Comparison of ENCODE assay signal across 26 cellular contexts in genomic region chr9:130288926-130289705, GRCh38. TPM values are rescaled to one million over a fixed set of nuclear protein-coding genes. Genes with fewer than 3 reads are reported as not detected.
DNase-seq lines count a peak whose midpoint lies in the region; ATAC-seq, FAIRE-seq and TF ChIP-seq lines count a peak whose summit lies in the region.
"Had no signal": no experiment of that assay in that cellular context is flagged by ENCODE, and none has a peak within 500 bp of the region (broad histone marks: within the 10 kb centered on the region; RNA-seq: fewer than 3 reads in every experiment).

No MANE protein-coding gene starts in this region.

- in situ Hi-C loops in GM23248 (cut with MboI) = no loop called here

- CTCF ChIA-PET in H1 (lab: Charles Lee; ENCODE audit: partially characterized antibody) = interaction anchor here (0.6 to 3.6 kb wide), 15 partner anchors 8 to 835 kb away, joined by 3 to 14 read pairs (median 3); no protein-coding TSS in a partner anchor

- peak; percentile 30 for DNase-seq in left ventricle myocardium superior
- no peak for DNase-seq in right cardiac atrium
- no peak for DNase-seq in H1 (ENCODE audit: low read depth in 1 of 2, low spot score in 2 of 2)
- DNase-seq in neural progenitor cell (ENCODE audit: low spot score) = no peak
- no peak for DNase-seq in vagina (ENCODE audit: extremely low spot score in 2 of 2)
- DNase-seq in GM23248 = no peak
- DNase-seq in NCI-H2171 (lab: John Stamatoyannopoulos, UW) = no peak
- DNase-seq in NCI-H345 treated with DMSO at 0.1 percent for 48 hours (lab: John Stamatoyannopoulos, UW; ENCODE audit: unreplicated experiment) = no peak
- DNase-seq: activated CD4-positive, alpha-beta T cell treated with anti-CD3 and anti-CD28 coated beads, Interleukin-2, amount 10 ng/mL, durations not matched to agents 24 days and 14 days; aorta; glutamatergic neuron; HFFc6; left lung; natural killer cell; NCI-H1048; NCI-H187 treated with DMSO at 0.1 percent for 48 hours; stimulated activated CD4-positive, alpha-beta T cell treated with anti-CD3 and anti-CD28 coated beads, Interleukin-12 subunit alpha, Interleukin-12 subunit beta, amount 100 ng/mL, for 4 hours; stimulated activated CD4-positive, alpha-beta T cell treated with anti-CD3 and anti-CD28 coated beads, Interleukin-4, amount 100 ng/mL, for 4 hours; stimulated activated naive CD4-positive, alpha-beta T cell; T-helper 17 cell; testis had no signal

- H2BK15ac ChIP-seq in H1 (ENCODE audit: low read length) = no peak overlapping the region

- H3K79me2 ChIP-seq in H1 (ENCODE audit: control insufficient read depth in 1 of 2, insufficient read depth in 2 of 2, low read length in 2 of 2) (no peaks in the 10 kb centered on the region), neural progenitor cell (ENCODE audit: low read depth) (no peaks in the 10 kb centered on the region), GM23248 (ENCODE audit: insufficient read depth) (no peaks in the 10 kb centered on the region)

- H3F3A ChIP-seq in neural progenitor cell (ENCODE audit: low read depth) (no peaks in the 10 kb centered on the region), GM23248 (ENCODE audit: insufficient read depth) (peaks cover 7% of the 10 kb centered on the region; the same call in 1 of the 2 replicates)

- no peaks in the 10 kb centered on the region for H3K23me2 ChIP-seq in H1 (ENCODE audit: low read depth, low read length)

- no peak overlapping the region for H4K5ac ChIP-seq in H1 (ENCODE audit: insufficient read length, low read depth, low read length)

- H3K4me2 ChIP-seq in H1 (ENCODE audit: insufficient read depth in 1 of 2, low read depth in 2 of 2, low read length in 2 of 2) = peak overlapping the region in 1 of 2 experiments; percentile 27; a peak in 1 of 4 replicates
- H3K4me2 ChIP-seq in neural progenitor cell = peak overlapping the region; percentile 22
- H3K4me2 ChIP-seq in GM23248 (ENCODE audit: unreplicated experiment) = no peak overlapping the region

- H3K27ac ChIP-seq in right cardiac atrium (ENCODE audit: low read length) (no peak overlapping the region), H1 (ENCODE audit: low read depth, low read length) (no peak overlapping the region), neural progenitor cell (no peak overlapping the region), vagina (peak overlapping the region; percentile 71), GM23248 (no peak overlapping the region)
- H3K27ac ChIP-seq: C4-2B, cardiac muscle cell, left lung, SK-N-MC, testis had no signal

- H2AFZ ChIP-seq in H1 (ENCODE audit: low read length) (no peak overlapping the region), neural progenitor cell (replicated peaks) (no peak overlapping the region), GM23248 (no peak overlapping the region)

- no peak overlapping the region; the same call in 1 of the 2 replicates for H4K8ac ChIP-seq in H1 (ENCODE audit: extremely low read depth, insufficient read depth, low read length)

- H2BK20ac ChIP-seq in H1 (ENCODE audit: low read length) = no peak overlapping the region

- TF ChIP-seq EP300 in H1 (IDR thresholded peaks at IDR 0.05; ENCODE audit: borderline replicate concordance in 1 of 2, low read depth in 2 of 2, low read length in 2 of 2) = no peak

- POLR2A ChIA-PET in H1 (lab: Charles Lee; ENCODE audit: partially characterized antibody) = interaction anchor here (1.1 to 2.1 kb wide), 3 partner anchors 8 to 18 kb away, joined by 3 to 5 read pairs (median 4); no protein-coding TSS in a partner anchor

- H2BK5ac ChIP-seq in H1 (ENCODE audit: low read depth, low read length) = no peak overlapping the region; the same call in 1 of the 2 replicates

- TF ChIP-seq CTCF in H1 (IDR thresholded peaks at IDR 0.05; ENCODE audit: control extremely low read depth in 1 of 3, insufficient read depth in 1 of 3, low read depth in 1 of 3, low read length in 3 of 3) (no peak), neural progenitor cell (IDR thresholded peaks at IDR 0.05) (no peak), vagina (IDR thresholded peaks at IDR 0.05) (no peak)

- peaks cover 7% of the 10 kb centered on the region for H3K27me3 Mint-ChIP-seq in neural progenitor cell (ENCODE audit: insufficient read depth, low read depth)

- FAIRE-seq in H1 (lab: Jason Lieb, UNC) = no peak
- FAIRE-seq: endometrium had no signal

- H3K36me3 Mint-ChIP-seq in neural progenitor cell = no peaks in the 10 kb centered on the region
- H3K36me3 Mint-ChIP-seq: activated naive CD4-positive, alpha-beta T cell treated with anti-CD3 and anti-CD28 coated beads, Interleukin-2, amount 50 U/mL, for 24 hours; natural killer cell had no signal

- no peak overlapping the region for H3K56ac ChIP-seq in H1 (replicated peaks; ENCODE audit: insufficient read length, low read depth, low read length)

- H3K27ac Mint-ChIP-seq in neural progenitor cell = no peak overlapping the region
- H3K27ac Mint-ChIP-seq: activated CD4-positive, alpha-beta T cell treated with anti-CD3 and anti-CD28 coated beads, Interleukin-2, amount 10 ng/mL, durations not matched to agents 24 days and 14 days; activated naive CD4-positive, alpha-beta T cell treated with anti-CD3 and anti-CD28 coated beads, Interleukin-2, amount 50 U/mL, for 24 hours; HFFc6; natural killer cell; T-helper 17 cell had no signal

- H3K23ac ChIP-seq in H1 (ENCODE audit: insufficient read length) = no peak overlapping the region

- H3K4ac ChIP-seq in H1 (replicated peaks; ENCODE audit: insufficient read length, low read depth, low read length) = no peak overlapping the region

- H3K27me3 ChIP-seq in right cardiac atrium (ENCODE audit: control insufficient read depth, insufficient read depth) (no peaks in the 10 kb centered on the region), H1 (replicated peaks in 1 of 4; ENCODE audit: control insufficient read depth in 3 of 4, extremely low read depth in 1 of 4, insufficient read depth in 3 of 4, low read length in 3 of 4) (no peaks in the 10 kb centered on the region), neural progenitor cell (no peaks in the 10 kb centered on the region), vagina (no peaks in the 10 kb centered on the region), GM23248 (replicated peaks; ENCODE audit: insufficient read depth) (peaks cover 62% of the 10 kb centered on the region)
- H3K27me3 ChIP-seq: cardiac muscle cell, testis had no signal

- no peak overlapping the region for H3K14ac ChIP-seq in H1 (ENCODE audit: insufficient read length)

- H3K9me3 ChIP-seq in right cardiac atrium (ENCODE audit: control insufficient read depth, low read length) (no peaks in the 10 kb centered on the region), H1 (ENCODE audit: insufficient read depth in 2 of 2, low read depth in 1 of 2, low read length in 1 of 2) (no peaks in the 10 kb centered on the region), neural progenitor cell (ENCODE audit: low read depth) (no peaks in the 10 kb centered on the region), vagina (no peaks in the 10 kb centered on the region), GM23248 (ENCODE audit: low read depth) (no peaks in the 10 kb centered on the region)
- H3K9me3 ChIP-seq: left lung, testis had no signal

- H3K4me1 ChIP-seq in right cardiac atrium (ENCODE audit: control insufficient read depth, insufficient read depth, low read length) (peaks cover 9% of the 10 kb centered on the region), H1 (replicated peaks in 1 of 4; ENCODE audit: control insufficient read depth in 3 of 4, insufficient read depth in 4 of 4, low read length in 3 of 4) (peaks cover 0 to 15% (median 7%) of the 10 kb centered on the region in 4 experiments; a peak in 5 of 7 replicates), neural progenitor cell (peaks cover 9% of the 10 kb centered on the region), vagina (peaks cover 45% of the 10 kb centered on the region), GM23248 (ENCODE audit: insufficient read depth) (peaks cover 8% of the 10 kb centered on the region; the same call in 1 of the 2 replicates)
- H3K4me1 ChIP-seq: testis had no signal

- H3K9ac ChIP-seq in H1 (replicated peaks in 1 of 4; ENCODE audit: extremely low read depth in 1 of 4, low read depth in 3 of 4, low read length in 3 of 4) = no peak overlapping the region
- H3K9ac ChIP-seq in neural progenitor cell = no peak overlapping the region
- H3K9ac ChIP-seq in GM23248 = no peak overlapping the region

- ATAC-seq in left ventricle myocardium superior (no peak), right cardiac atrium (no peak)
- ATAC-seq: natural killer cell, T-helper 17 cell had no signal

- intact Hi-C loops in left ventricle myocardium superior (cut with micrococcal nuclease) (no loop called here), right cardiac atrium (cut with DNase I) (no loop called here), vagina (cut with DNase I) (no loop called here)

- no peak overlapping the region for H2BK120ac ChIP-seq in H1 (replicated peaks; ENCODE audit: low read depth, low read length)

- H3K18ac ChIP-seq in H1 (ENCODE audit: extremely low read depth, low read length) = peak overlapping the region; percentile 71; the same call in 1 of the 2 replicates

- WGBS in right cardiac atrium = 49% methylated on average over 13 of the region's 13 CpGs
- 72% methylated on average over 13 of the region's 13 CpGs; no CpG with 5 or more reads in 1 of the 2 experiments for WGBS in H1 (ENCODE audit: extremely low coverage in 1 of 2, insufficient coverage in 1 of 2, insufficient read length in 1 of 2, insufficient replicate concordance in 2 of 2, low coverage in 1 of 2, low lambda C conversion rate in 2 of 2, missing lambda C conversion rate in 1 of 2), 2 experiments
- 7 to 16% methylated on average over 10 to 13 of the region's 13 CpGs for WGBS in GM23248 (ENCODE audit: low coverage in 1 of 2, low lambda C conversion rate in 2 of 2, missing lambda C conversion rate in 2 of 2), 2 experiments

- H3K4me3 ChIP-seq in right cardiac atrium (ENCODE audit: low read length) (no peak overlapping the region), H1 (ENCODE audit: extremely low read depth in 1 of 4, insufficient read depth in 2 of 4, low read depth in 3 of 4, low read length in 4 of 4) (no peak overlapping the region), neural progenitor cell (no peak overlapping the region), vagina (no peak overlapping the region), GM23248 (no peak overlapping the region)
- H3K4me3 ChIP-seq: cardiac muscle cell, left lung, SK-N-MC, testis had no signal

- peaks cover 2% of the 10 kb centered on the region for H3K4me1 Mint-ChIP-seq in neural progenitor cell
- H3K4me1 Mint-ChIP-seq: activated CD4-positive, alpha-beta T cell treated with anti-CD3 and anti-CD28 coated beads, Interleukin-2, amount 10 ng/mL, durations not matched to agents 24 days and 14 days; activated naive CD4-positive, alpha-beta T cell treated with anti-CD3 and anti-CD28 coated beads, Interleukin-2, amount 50 U/mL, for 24 hours; T-helper 17 cell had no signal

- H2AK5ac ChIP-seq in H1 (ENCODE audit: low read depth, low read length) = no peak overlapping the region

- H2BK12ac ChIP-seq in H1 (ENCODE audit: low read depth, low read length) = no peak overlapping the region

- H4K91ac ChIP-seq in H1 (replicated peaks; ENCODE audit: insufficient read length, low read length) = no peak overlapping the region

- no peaks in the 10 kb centered on the region for H4K20me1 ChIP-seq in H1 (replicated peaks in 1 of 2; ENCODE audit: control insufficient read depth in 1 of 2, insufficient read depth in 2 of 2, low read length in 2 of 2)
- H4K20me1 ChIP-seq in neural progenitor cell (ENCODE audit: low read depth) = no peaks in the 10 kb centered on the region
- H4K20me1 ChIP-seq in GM23248 (ENCODE audit: insufficient read depth) = no peaks in the 10 kb centered on the region

- no peak for TF ChIP-seq POLR2A in H1 (IDR thresholded peaks at IDR 0.05; ENCODE audit: control extremely low read depth in 1 of 2, low read depth in 2 of 2, low read length in 2 of 2)
- TF ChIP-seq POLR2A in vagina (IDR thresholded peaks at IDR 0.05) = no peak

- no peaks in the 10 kb centered on the region for H3K9me3 Mint-ChIP-seq in neural progenitor cell
- H3K9me3 Mint-ChIP-seq: activated CD4-positive, alpha-beta T cell treated with anti-CD3 and anti-CD28 coated beads, Interleukin-2, amount 10 ng/mL, durations not matched to agents 24 days and 14 days; activated naive CD4-positive, alpha-beta T cell treated with anti-CD3 and anti-CD28 coated beads, Interleukin-2, amount 50 U/mL, for 24 hours; HFFc6; natural killer cell had no signal

- no peaks in the 10 kb centered on the region for H3K9me2 ChIP-seq in GM23248 (ENCODE audit: insufficient read depth)

- H3K79me1 ChIP-seq in H1 (ENCODE audit: low read depth, low read length) = no peaks in the 10 kb centered on the region

- H3K36me3 ChIP-seq in H1 (ENCODE audit: control insufficient read depth in 2 of 4, insufficient read depth in 4 of 4, low read length in 3 of 4) (0 out of 8 replicates have a peak, but pooled peaks cover 0 to 3% (median 0%) of the 10 kb centered on the region in 4 experiments), neural progenitor cell (no peaks in the 10 kb centered on the region), vagina (no peaks in the 10 kb centered on the region), GM23248 (ENCODE audit: low read depth) (no peaks in the 10 kb centered on the region)
- H3K36me3 ChIP-seq: cardiac muscle cell, left lung had no signal

- H3K4me3 Mint-ChIP-seq in neural progenitor cell = no peak overlapping the region
- H3K4me3 Mint-ChIP-seq: activated CD4-positive, alpha-beta T cell treated with anti-CD3 and anti-CD28 coated beads, Interleukin-2, amount 10 ng/mL, durations not matched to agents 24 days and 14 days; activated naive CD4-positive, alpha-beta T cell treated with anti-CD3 and anti-CD28 coated beads, Interleukin-2, amount 50 U/mL, for 24 hours; HFFc6; natural killer cell; T-helper 17 cell had no signal

- TF ChIP-seq RAD21 in H1 (IDR thresholded peaks at IDR 0.05 in 1 of 2, conservative IDR thresholded peaks at IDR 0.05 in 1 of 2; ENCODE audit: low read depth in 2 of 2, low read length in 2 of 2) = no peak; a peak in 1 of 4 replicates

RNA-seq across cellular contexts. Expression of gene HMCN2, which starts 23.6 kb away (rescaled TPM):
- 7.3 TPM for total RNA-seq in left ventricle myocardium superior
- total RNA-seq in right cardiac atrium = 1 to 10 TPM; 2.3 to 5.1 (median 3.9) TPM
- polyA plus RNA-seq in right cardiac atrium = 6.1 TPM
- 7.9 and 9.1 TPM in 2 replicates for total RNA-seq in H1 (2021; fragmentation: NEBNext Ultra II Directional; extraction: Animal tissue kit (Norgen Biotek cat#: 25700))
- polyA plus RNA-seq in H1 (2011; rRNA removed) = 5.0 and 8.3 TPM in 2 replicates
- 6.4 TPM for polyA plus RNA-seq in H1 (2011; cell fraction: cytosol; rRNA removed)
- 60.8 TPM for polyA plus RNA-seq in H1 (2011; cell fraction: nucleus; rRNA removed)
- polyA plus RNA-seq in H1 (2012, experiment 1 of 2) = 3.3 to 10.7 TPM (median 7.7 TPM) in 4 replicates
- 2.3 TPM for polyA plus RNA-seq in H1 (2012, experiment 2 of 2)
- polyA plus RNA-seq in H1 (2013, experiment 1 of 2) = 3.8 TPM
- polyA plus RNA-seq in H1 (2013, experiment 2 of 2) = 2.5 TPM
- polyA minus RNA-seq in H1 (2011; rRNA and poly(A)+ RNA removed) = 4.6 and 7.6 TPM in 2 replicates
- 9.8 TPM for polyA minus RNA-seq in H1 (2011; cell fraction: cytosol; rRNA and poly(A)+ RNA removed)
- 25.3 TPM for polyA minus RNA-seq in H1 (2011; cell fraction: nucleus; rRNA and poly(A)+ RNA removed)
- 0.15 and 0.40 TPM in 2 replicates for total RNA-seq in neural progenitor cell (ENCODE audit: low replicate concordance)
- 5.2 TPM for total RNA-seq in vagina
- total RNA-seq in GM23248 (2014; rRNA removed; shearing (Covaris generic)) = not detected in 2 replicates
- polyA plus RNA-seq in GM23248 (2016; fragmentation: Nextera tagmentation; extraction: Ambion mirVana) = not detected in 2 replicates
- total RNA-seq: activated CD4-positive, alpha-beta T cell treated with anti-CD3 and anti-CD28 coated beads, Interleukin-2, amount 10 ng/mL, durations not matched to agents 24 days and 14 days; natural killer cell had no signal
